ENCODE assay signal across 11 cellular contexts in genomic region chr4:27005512-27006246, GRCh38.
A peak's percentile ranks its signal among the peaks of the same experiment; 100 is the strongest.
DNase-seq lines count a peak whose midpoint lies in the region; ATAC-seq and TF ChIP-seq lines count a peak whose summit lies in the region.
"Had no signal": no experiment of that assay in that cellular context is flagged by ENCODE, and none has a peak within 500 bp of the region (broad histone marks: within the 10 kb centered on the region; RNA-seq: fewer than 3 reads in every experiment).

No MANE protein-coding gene starts in this region.

- peak overlapping the region; percentile 59 for H3K9ac ChIP-seq in PC-3 (ENCODE audit: low read length)

- no peaks in the 10 kb centered on the region for H4K20me1 ChIP-seq in PC-3 (ENCODE audit: low read length)

- ATAC-seq in PC-3 (peak; percentile 42), GM18873 (IDR thresholded peaks at IDR 0.05; ENCODE audit: low FRiP score, unreplicated experiment) (no peak), HG03025 (IDR thresholded peaks at IDR 0.05; ENCODE audit: low FRiP score, unreplicated experiment) (no peak)
- ATAC-seq: WTC11 had no signal

- H3F3A ChIP-seq in PC-3 (ENCODE audit: low read length, unreplicated experiment), result peaks cover 3% of the 10 kb centered on the region

- 0 out of 2 replicates have a peak overlapping the region, but pooled peaks have one; percentile 24 for H2AFZ ChIP-seq in PC-3 (ENCODE audit: low read length)

- CTCF ChIA-PET in PC-3 (lab: Charles Lee), result interaction anchor here (0.5 to 1.6 kb wide), 2 partner anchors 217 to 547 kb away, joined by 3 to 4 read pairs; no protein-coding TSS in a partner anchor

- POLR2A ChIA-PET in PC-3 (lab: Charles Lee; ENCODE audit: unreplicated experiment), result interaction anchor here (0.6 to 1.0 kb wide), 3 partner anchors 145 to 225 kb away, joined by 3 to 4 read pairs (median 3); no protein-coding TSS in a partner anchor

- DNase-seq in GM04504 (ENCODE audit: low read depth) (peak; percentile 27), PC-3 (peak; percentile 85), epithelial cell of esophagus (ENCODE audit: low read depth) (peak; percentile 77), pulmonary artery endothelial cell (ENCODE audit: low read depth, low spot score) (peak; percentile 49), erythroblast (lab: John Stamatoyannopoulos, UW) (no peak)
- DNase-seq: cortex of kidney, immature natural killer cell, NCI-H1436 treated with DMSO at 0.1 percent for 48 hours had no signal

- no peaks in the 10 kb centered on the region for H3K36me3 ChIP-seq in PC-3 (ENCODE audit: low read depth, low read length)

- H3K9me2 ChIP-seq in PC-3 (replicated peaks; ENCODE audit: low read length), result no peaks in the 10 kb centered on the region

- H3K4me1 ChIP-seq in PC-3 (ENCODE audit: insufficient read depth, low read length), result peaks cover 66% of the 10 kb centered on the region

- H3K79me2 ChIP-seq in PC-3 (ENCODE audit: low read length), result no peaks in the 10 kb centered on the region

- no peaks in the 10 kb centered on the region for H3K9me3 ChIP-seq in PC-3 (ENCODE audit: low read length)

- no TSS peak for BruUV-seq in PC-3 (replicated peaks; lab: Mats Ljungman, UMichigan)

- TF ChIP-seq CTCF in PC-3 (conservative IDR thresholded peaks at IDR 0.05; ENCODE audit: low read depth, low read length), result no peak
- no peak for TF ChIP-seq CTCF in epithelial cell of esophagus (IDR thresholded peaks at IDR 0.05; ENCODE audit: insufficient read depth, low read depth, low read length, missing control alignments)

- H3K4me3 ChIP-seq in PC-3 (ENCODE audit: low read length), result peak overlapping the region; percentile 58
- no peak overlapping the region for H3K4me3 ChIP-seq in epithelial cell of esophagus (ENCODE audit: low read length)

- TF ChIP-seq POLR2A in erythroblast (IDR thresholded peaks at IDR 0.05; ENCODE audit: low read length), result no peak

- H3K27me3 ChIP-seq in PC-3 (ENCODE audit: low read length), result no peaks in the 10 kb centered on the region

- peak overlapping the region; percentile 89 for H3K27ac ChIP-seq in PC-3 (ENCODE audit: low read length)

- intact Hi-C loops in PC-3 (cut with micrococcal nuclease), result loop anchor here (1.0 to 5.0 kb wide), 3 partner anchors 43 to 145 kb away; partner anchors contain the start of gene STIM2

- H3K4me2 ChIP-seq in PC-3 (ENCODE audit: low read length), result peak overlapping the region; percentile 81

Comparison
In these comparisons a context has a peak if more than half of its experiments do, and no peak if none do; other contexts are left out.
1. DNase-seq: peak in GM04504 (single experiment), PC-3 (single experiment), epithelial cell of esophagus (single experiment) and pulmonary artery endothelial cell (single experiment); none in erythroblast (0 of 2).